8 cellular contexts compared by ENCODE assay signal in the genomic region with DNA sequence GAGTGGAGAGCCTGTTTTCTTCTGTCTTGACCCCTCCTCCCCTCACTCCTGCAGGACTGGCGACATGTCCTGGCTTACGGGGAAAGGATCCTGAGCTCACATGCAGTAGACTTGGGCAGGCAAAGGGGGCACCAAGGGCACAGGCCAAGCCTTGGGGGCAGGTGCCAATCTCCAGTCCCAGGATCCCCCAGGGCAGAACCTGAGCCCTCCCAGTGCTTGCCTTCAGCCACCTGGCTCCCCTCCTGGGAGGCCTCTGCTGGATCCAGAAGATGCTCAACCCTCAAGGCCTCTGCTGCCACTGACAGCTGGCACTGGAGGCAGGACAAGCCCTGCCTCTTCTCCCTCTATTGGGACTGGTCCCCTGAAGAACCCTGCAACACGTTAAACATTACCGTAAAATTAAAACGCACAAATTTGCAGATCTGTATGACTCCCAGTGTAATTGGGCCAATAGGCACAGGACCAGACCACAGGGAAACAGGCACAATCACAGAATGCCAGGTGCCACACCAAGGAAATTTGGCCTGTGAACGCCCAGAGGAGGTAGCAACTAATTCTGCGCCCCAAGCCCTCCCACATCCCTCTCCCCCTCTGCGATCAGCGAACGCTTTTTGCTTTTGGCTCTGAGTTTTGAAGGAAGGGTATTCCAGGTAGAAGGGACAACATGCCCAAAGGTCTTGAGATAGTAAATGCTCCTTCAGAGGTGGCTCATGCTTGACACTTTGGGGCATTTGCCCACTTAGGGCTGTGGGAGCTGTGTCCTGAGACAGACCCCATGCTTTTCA. TPM values are rescaled to one million over a fixed set of nuclear protein-coding genes. Genes with fewer than 3 reads are reported as not detected.
DNase-seq lines count a peak whose midpoint lies in the region; ATAC-seq and TF ChIP-seq lines count a peak whose summit lies in the region.

No MANE protein-coding gene starts in this region.

- no peak for TF ChIP-seq CTCF in AG10803 (conservative IDR thresholded peaks at IDR 0.05; ENCODE audit: low read length)
- no peak for TF ChIP-seq CTCF in choroid plexus epithelial cell (conservative IDR thresholded peaks at IDR 0.05; ENCODE audit: low read depth, low read length)

- no peak for DNase-seq in AG10803 (ENCODE audit: low read depth)
- no peak for DNase-seq in Jurkat, Clone E6-1 (ENCODE audit: low read depth, low spot score)
- DNase-seq in choroid plexus epithelial cell (ENCODE audit: low read depth) = no peak
- no peak for DNase-seq in naive B cell
- no peak for DNase-seq in NCI-H1417 treated with DMSO at 0.1 percent for 48 hours (lab: John Stamatoyannopoulos, UW)
- DNase-seq in NCI-H345 treated with DMSO at 0.1 percent for 48 hours (lab: John Stamatoyannopoulos, UW; ENCODE audit: unreplicated experiment) = no peak
- DNase-seq in DMS53 (lab: John Stamatoyannopoulos, UW) = no peak

- peaks cover 0 to 4% (median 0%) of the 10 kb centered on the region in 7 donors for H3K9me3 Mint-ChIP-seq in naive B cell

- H3K36me3 Mint-ChIP-seq in naive B cell = no peaks in the 10 kb centered on the region

- peak overlapping the region; percentile 86 to 96 (median 94) for H3K4me3 Mint-ChIP-seq in naive B cell

- no peak for ATAC-seq in naive B cell (ENCODE audit: low read depth in 2 of 2)
- no peak for ATAC-seq in HG03460 (IDR thresholded peaks at IDR 0.05; ENCODE audit: unreplicated experiment)

- H3K4me3 ChIP-seq in AG10803 (ENCODE audit: low read length) (peak overlapping the region; percentile 91), choroid plexus epithelial cell (ENCODE audit: low read depth, low read length) (peak overlapping the region; percentile 89)
- peak overlapping the region; percentile 87 for H3K4me3 ChIP-seq in Jurkat, Clone E6-1 (ENCODE audit: low read length)

- H3K4me1 Mint-ChIP-seq in naive B cell = peaks cover 34 to 46% (median 40%) of the 10 kb centered on the region in 3 donors

- H3K27ac Mint-ChIP-seq in naive B cell = peak overlapping the region; percentile 79 to 95 (median 90)

- H3K27me3 Mint-ChIP-seq in naive B cell = peaks cover 0 to 28% (median 1%) of the 10 kb centered on the region in 3 donors

RNA-seq across cellular contexts. Expression of a gene that starts 1.0 kb away (rescaled TPM):
- polyA plus RNA-seq in Jurkat, Clone E6-1 (2012; ENCODE audit: insufficient read depth, insufficient read length) = 45.9 TPM
- 10 to 100 TPM in 2 of 6 donors, 1 to 10 TPM in 4; 3.6 to 15.0 (median 9.3) TPM for polyA plus RNA-seq in naive B cell (ENCODE audit: low read depth in 6 of 6)

RNA-seq across cellular contexts. Expression of a gene that starts 14.1 kb away (rescaled TPM):
- not detected for polyA plus RNA-seq in Jurkat, Clone E6-1 (2012; ENCODE audit: insufficient read depth, insufficient read length)
- under 1 TPM in 2 of 6 donors, not detected in 4; 0.26 to 0.82 TPM for polyA plus RNA-seq in naive B cell (ENCODE audit: low read depth in 6 of 6)

RNA-seq across cellular contexts. Expression of a gene that starts 20.8 kb away (rescaled TPM):
- 61.4 TPM for polyA plus RNA-seq in Jurkat, Clone E6-1 (2012; ENCODE audit: insufficient read depth, insufficient read length)
- polyA plus RNA-seq in naive B cell (ENCODE audit: low read depth in 6 of 6) = 10 to 100 TPM; 36.6 to 43.6 (median 40.9) TPM

RNA-seq across cellular contexts. Expression of a gene that starts 33.8 kb away (rescaled TPM):
- polyA plus RNA-seq in Jurkat, Clone E6-1 (2012; ENCODE audit: insufficient read depth, insufficient read length) = not detected
- under 1 TPM in 1 of 6 donors, not detected in 5; 0.44 TPM for polyA plus RNA-seq in naive B cell (ENCODE audit: low read depth in 6 of 6)

RNA-seq across cellular contexts. Expression of a gene that starts 51.2 kb away (rescaled TPM):
- not detected for polyA plus RNA-seq in Jurkat, Clone E6-1 (2012; ENCODE audit: insufficient read depth, insufficient read length)
- polyA plus RNA-seq in naive B cell (ENCODE audit: low read depth in 6 of 6) = not detected
